In the genomic region with DNA sequence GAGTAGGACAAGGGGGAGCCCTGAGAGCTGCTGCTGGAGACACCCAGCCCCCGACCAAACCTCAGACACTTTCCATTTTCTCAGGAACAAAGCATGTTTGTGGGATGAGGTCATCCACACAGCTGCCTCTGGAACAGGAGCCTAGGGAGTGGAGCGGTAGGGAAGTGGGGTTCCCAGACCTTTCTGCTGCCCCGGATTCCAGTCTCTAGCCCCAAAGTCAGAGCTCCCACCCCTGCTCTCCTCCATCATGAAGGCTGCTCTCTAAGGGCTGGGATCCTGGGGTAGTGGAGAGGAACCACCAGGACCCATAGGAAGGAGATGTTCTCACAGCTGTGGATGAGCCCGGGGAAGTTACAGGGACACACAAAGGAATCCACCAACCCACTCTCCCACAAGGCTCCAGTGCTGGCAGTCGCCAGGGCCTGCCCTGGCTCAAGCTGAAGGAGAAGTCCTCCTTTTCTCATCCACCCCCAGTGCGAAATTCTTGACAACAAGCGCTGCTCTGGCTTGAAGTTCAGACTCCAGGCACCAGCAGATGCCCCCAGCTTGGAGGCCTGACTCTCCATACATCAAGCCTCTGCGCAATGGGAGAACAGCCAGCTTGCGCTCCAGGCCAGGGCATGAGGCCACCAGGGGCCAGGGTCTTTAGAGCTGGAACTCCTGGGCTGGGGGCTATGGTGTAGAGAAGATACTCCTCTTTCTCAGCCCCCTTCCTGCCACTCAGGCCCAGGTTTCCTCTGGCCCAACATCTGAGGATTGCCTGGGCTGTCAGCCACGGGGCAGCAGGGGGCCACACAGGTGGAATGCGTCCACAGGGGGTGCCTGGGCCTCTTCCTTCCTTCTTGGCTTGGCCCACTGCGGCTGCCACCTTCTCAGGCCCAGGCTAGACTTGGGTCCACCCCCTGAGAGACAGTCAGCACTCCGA, we compare ENCODE assay signal across 1 cellular context.
TF ChIP-seq lines count a peak whose summit lies in the region.

No MANE protein-coding gene starts in this region.

TF ChIP-seq in K562, 482 proteins besides CTCF, POLR2A, EP300 and RAD21 (continues in another document):
- TF ChIP-seq PHF20 (IDR thresholded peaks at IDR 0.05; ENCODE audit: partially characterized antibody) (no peak), SPI1 (IDR thresholded peaks at IDR 0.05; ENCODE audit: borderline replicate concordance, low read depth, low read length) (peak; percentile 42; the same call in 1 of the 2 replicates), JUN (IDR thresholded peaks at IDR 0.05; ENCODE audit: borderline replicate concordance, low read depth, low read length) (peak; percentile 93), JUN (CRISPR knock-in tag; IDR thresholded peaks at IDR 0.05; ENCODE audit: borderline replicate concordance) (no peak), SMAD4 (CRISPR knock-in tag; conservative IDR thresholded peaks at IDR 0.05) (peak; percentile 26), RBBP5 (IDR thresholded peaks at IDR 0.05; ENCODE audit: borderline replicate concordance, insufficient read depth, low read length, poor library complexity, severe bottlenecking) (peak; percentile 26), ZNF197 (CRISPR knock-in tag; IDR thresholded peaks at IDR 0.05; ENCODE audit: low read depth) (0 out of 2 replicates have a peak, but pooled peaks have one; percentile 1), STAG1 (CRISPR knock-in tag; IDR thresholded peaks at IDR 0.05; ENCODE audit: borderline replicate concordance) (0 out of 2 replicates have a peak, but pooled peaks have one; percentile 9), POLR2G (IDR thresholded peaks at IDR 0.05; ENCODE audit: low read depth, low read length) (peak; percentile 70), ZBTB8A (IDR thresholded peaks at IDR 0.05; ENCODE audit: partially characterized antibody) (no peak), MAFK (IDR thresholded peaks at IDR 0.05; ENCODE audit: low read length) (peak; percentile 1; the same call in 1 of the 2 replicates), DPF2 (IDR thresholded peaks at IDR 0.05) (no peak), PURB (CRISPR knock-in tag; IDR thresholded peaks at IDR 0.05; ENCODE audit: low read depth) (peak; percentile 31; the same call in 1 of the 2 replicates), ZNF583 (CRISPR knock-in tag; IDR thresholded peaks at IDR 0.05) (peak; percentile 7; the same call in 1 of the 2 replicates), SMARCE1 (IDR thresholded peaks at IDR 0.05) (0 out of 2 replicates have a peak, but pooled peaks have one; percentile 40), ATF7 (IDR thresholded peaks at IDR 0.05) (peak; percentile 93), NFRKB (IDR thresholded peaks at IDR 0.05; ENCODE audit: low read depth) (0 out of 2 replicates have a peak, but pooled peaks have one; percentile 23), MYC (IDR thresholded peaks at IDR 0.05; ENCODE audit: low read depth, low read length) (no peak), MYC (CRISPR knock-in tag; IDR thresholded peaks at IDR 0.05; ENCODE audit: borderline replicate concordance, low read depth) (no peak), RCOR1 (IDR thresholded peaks at IDR 0.05; ENCODE audit: borderline replicate concordance in 1 of 2, low read depth in 2 of 2, low read length in 2 of 2) (no peak), RBFOX2 (IDR thresholded peaks at IDR 0.05; ENCODE audit: low read depth, low read length) (peak; percentile 77), SMARCA4 (IDR thresholded peaks at IDR 0.05) (0 out of 2 replicates have a peak, but pooled peaks have one; percentile 22), TCF7 (IDR thresholded peaks at IDR 0.05; ENCODE audit: borderline replicate concordance) (peak; percentile 62; the same call in 1 of the 2 replicates), ZNF589 (CRISPR knock-in tag; IDR thresholded peaks at IDR 0.05; ENCODE audit: low read depth) (0 out of 2 replicates have a peak, but pooled peaks have one; percentile 4), TARDBP (IDR thresholded peaks at IDR 0.05) (no peak), NCOR1 (IDR thresholded peaks at IDR 0.05) (no peak), ZNF133 (CRISPR knock-in tag; IDR thresholded peaks at IDR 0.05) (0 out of 2 replicates have a peak, but pooled peaks have one; percentile 0), ZBTB7A (IDR thresholded peaks at IDR 0.05; ENCODE audit: borderline replicate concordance, control insufficient read depth, low read depth, low read length) (peak; percentile 55), FIP1L1 (IDR thresholded peaks at IDR 0.05; ENCODE audit: low read depth, low read length, poor library complexity, severe bottlenecking) (no peak), KDM5B (IDR thresholded peaks at IDR 0.05; ENCODE audit: insufficient replicate concordance, low read depth, low read length) (peak; percentile 21), CXXC5 (CRISPR knock-in tag; IDR thresholded peaks at IDR 0.05) (peak; percentile 6; the same call in 1 of the 2 replicates), GABPB1 (CRISPR knock-in tag; IDR thresholded peaks at IDR 0.05) (peak; percentile 56; the same call in 1 of the 2 replicates), LEF1 (IDR thresholded peaks at IDR 0.05) (peak; percentile 54; the same call in 1 of the 2 replicates)
- TF ChIP-seq, protein P1, sequence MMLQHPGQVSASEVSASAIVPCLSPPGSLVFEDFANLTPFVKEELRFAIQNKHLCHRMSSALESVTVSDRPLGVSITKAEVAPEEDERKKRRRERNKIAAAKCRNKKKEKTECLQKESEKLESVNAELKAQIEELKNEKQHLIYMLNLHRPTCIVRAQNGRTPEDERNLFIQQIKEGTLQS (IDR thresholded peaks at IDR 0.05) = peak; percentile 96
- TF ChIP-seq, protein P1 (CRISPR knock-in tag; conservative IDR thresholded peaks at IDR 0.05) = no peak
- TF ChIP-seq, protein P2, sequence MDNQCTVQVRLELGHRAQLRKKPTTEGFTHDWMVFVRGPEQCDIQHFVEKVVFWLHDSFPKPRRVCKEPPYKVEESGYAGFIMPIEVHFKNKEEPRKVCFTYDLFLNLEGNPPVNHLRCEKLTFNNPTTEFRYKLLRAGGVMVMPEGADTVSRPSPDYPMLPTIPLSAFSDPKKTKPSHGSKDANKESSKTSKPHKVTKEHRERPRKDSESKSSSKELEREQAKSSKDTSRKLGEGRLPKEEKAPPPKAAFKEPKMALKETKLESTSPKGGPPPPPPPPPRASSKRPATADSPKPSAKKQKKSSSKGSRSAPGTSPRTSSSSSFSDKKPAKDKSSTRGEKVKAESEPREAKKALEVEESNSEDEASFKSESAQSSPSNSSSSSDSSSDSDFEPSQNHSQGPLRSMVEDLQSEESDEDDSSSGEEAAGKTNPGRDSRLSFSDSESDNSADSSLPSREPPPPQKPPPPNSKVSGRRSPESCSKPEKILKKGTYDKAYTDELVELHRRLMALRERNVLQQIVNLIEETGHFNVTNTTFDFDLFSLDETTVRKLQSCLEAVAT (IDR thresholded peaks at IDR 0.05) = peak in 1 of 2 experiments; percentile 13; a peak in 1 of 4 replicates
- TF ChIP-seq, protein P3, sequence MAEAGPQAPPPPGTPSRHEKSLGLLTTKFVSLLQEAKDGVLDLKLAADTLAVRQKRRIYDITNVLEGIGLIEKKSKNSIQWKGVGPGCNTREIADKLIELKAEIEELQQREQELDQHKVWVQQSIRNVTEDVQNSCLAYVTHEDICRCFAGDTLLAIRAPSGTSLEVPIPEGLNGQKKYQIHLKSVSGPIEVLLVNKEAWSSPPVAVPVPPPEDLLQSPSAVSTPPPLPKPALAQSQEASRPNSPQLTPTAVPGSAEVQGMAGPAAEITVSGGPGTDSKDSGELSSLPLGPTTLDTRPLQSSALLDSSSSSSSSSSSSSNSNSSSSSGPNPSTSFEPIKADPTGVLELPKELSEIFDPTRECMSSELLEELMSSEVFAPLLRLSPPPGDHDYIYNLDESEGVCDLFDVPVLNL (CRISPR knock-in tag; IDR thresholded peaks at IDR 0.05; ENCODE audit: low read depth) = 0 out of 2 replicates have a peak, but pooled peaks have one; percentile 43
- TF ChIP-seq, protein P4, sequence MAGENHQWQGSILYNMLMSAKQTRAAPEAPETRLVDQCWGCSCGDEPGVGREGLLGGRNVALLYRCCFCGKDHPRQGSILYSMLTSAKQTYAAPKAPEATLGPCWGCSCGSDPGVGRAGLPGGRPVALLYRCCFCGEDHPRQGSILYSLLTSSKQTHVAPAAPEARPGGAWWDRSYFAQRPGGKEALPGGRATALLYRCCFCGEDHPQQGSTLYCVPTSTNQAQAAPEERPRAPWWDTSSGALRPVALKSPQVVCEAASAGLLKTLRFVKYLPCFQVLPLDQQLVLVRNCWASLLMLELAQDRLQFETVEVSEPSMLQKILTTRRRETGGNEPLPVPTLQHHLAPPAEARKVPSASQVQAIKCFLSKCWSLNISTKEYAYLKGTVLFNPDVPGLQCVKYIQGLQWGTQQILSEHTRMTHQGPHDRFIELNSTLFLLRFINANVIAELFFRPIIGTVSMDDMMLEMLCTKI (IDR thresholded peaks at IDR 0.05; ENCODE audit: partially characterized antibody) = no peak
- TF ChIP-seq, protein P5, sequence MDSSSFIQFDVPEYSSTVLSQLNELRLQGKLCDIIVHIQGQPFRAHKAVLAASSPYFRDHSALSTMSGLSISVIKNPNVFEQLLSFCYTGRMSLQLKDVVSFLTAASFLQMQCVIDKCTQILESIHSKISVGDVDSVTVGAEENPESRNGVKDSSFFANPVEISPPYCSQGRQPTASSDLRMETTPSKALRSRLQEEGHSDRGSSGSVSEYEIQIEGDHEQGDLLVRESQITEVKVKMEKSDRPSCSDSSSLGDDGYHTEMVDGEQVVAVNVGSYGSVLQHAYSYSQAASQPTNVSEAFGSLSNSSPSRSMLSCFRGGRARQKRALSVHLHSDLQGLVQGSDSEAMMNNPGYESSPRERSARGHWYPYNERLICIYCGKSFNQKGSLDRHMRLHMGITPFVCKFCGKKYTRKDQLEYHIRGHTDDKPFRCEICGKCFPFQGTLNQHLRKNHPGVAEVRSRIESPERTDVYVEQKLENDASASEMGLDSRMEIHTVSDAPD (CRISPR knock-in tag; IDR thresholded peaks at IDR 0.05) = no peak
- TF ChIP-seq, protein P6, sequence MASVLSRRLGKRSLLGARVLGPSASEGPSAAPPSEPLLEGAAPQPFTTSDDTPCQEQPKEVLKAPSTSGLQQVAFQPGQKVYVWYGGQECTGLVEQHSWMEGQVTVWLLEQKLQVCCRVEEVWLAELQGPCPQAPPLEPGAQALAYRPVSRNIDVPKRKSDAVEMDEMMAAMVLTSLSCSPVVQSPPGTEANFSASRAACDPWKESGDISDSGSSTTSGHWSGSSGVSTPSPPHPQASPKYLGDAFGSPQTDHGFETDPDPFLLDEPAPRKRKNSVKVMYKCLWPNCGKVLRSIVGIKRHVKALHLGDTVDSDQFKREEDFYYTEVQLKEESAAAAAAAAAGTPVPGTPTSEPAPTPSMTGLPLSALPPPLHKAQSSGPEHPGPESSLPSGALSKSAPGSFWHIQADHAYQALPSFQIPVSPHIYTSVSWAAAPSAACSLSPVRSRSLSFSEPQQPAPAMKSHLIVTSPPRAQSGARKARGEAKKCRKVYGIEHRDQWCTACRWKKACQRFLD (CRISPR knock-in tag; IDR thresholded peaks at IDR 0.05) = peak; percentile 88
- TF ChIP-seq, protein P7, sequence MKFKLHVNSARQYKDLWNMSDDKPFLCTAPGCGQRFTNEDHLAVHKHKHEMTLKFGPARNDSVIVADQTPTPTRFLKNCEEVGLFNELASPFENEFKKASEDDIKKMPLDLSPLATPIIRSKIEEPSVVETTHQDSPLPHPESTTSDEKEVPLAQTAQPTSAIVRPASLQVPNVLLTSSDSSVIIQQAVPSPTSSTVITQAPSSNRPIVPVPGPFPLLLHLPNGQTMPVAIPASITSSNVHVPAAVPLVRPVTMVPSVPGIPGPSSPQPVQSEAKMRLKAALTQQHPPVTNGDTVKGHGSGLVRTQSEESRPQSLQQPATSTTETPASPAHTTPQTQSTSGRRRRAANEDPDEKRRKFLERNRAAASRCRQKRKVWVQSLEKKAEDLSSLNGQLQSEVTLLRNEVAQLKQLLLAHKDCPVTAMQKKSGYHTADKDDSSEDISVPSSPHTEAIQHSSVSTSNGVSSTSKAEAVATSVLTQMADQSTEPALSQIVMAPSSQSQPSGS (CRISPR knock-in tag; IDR thresholded peaks at IDR 0.05) = 0 out of 2 replicates have a peak, but pooled peaks have one; percentile 19
- TF ChIP-seq, protein P8, sequence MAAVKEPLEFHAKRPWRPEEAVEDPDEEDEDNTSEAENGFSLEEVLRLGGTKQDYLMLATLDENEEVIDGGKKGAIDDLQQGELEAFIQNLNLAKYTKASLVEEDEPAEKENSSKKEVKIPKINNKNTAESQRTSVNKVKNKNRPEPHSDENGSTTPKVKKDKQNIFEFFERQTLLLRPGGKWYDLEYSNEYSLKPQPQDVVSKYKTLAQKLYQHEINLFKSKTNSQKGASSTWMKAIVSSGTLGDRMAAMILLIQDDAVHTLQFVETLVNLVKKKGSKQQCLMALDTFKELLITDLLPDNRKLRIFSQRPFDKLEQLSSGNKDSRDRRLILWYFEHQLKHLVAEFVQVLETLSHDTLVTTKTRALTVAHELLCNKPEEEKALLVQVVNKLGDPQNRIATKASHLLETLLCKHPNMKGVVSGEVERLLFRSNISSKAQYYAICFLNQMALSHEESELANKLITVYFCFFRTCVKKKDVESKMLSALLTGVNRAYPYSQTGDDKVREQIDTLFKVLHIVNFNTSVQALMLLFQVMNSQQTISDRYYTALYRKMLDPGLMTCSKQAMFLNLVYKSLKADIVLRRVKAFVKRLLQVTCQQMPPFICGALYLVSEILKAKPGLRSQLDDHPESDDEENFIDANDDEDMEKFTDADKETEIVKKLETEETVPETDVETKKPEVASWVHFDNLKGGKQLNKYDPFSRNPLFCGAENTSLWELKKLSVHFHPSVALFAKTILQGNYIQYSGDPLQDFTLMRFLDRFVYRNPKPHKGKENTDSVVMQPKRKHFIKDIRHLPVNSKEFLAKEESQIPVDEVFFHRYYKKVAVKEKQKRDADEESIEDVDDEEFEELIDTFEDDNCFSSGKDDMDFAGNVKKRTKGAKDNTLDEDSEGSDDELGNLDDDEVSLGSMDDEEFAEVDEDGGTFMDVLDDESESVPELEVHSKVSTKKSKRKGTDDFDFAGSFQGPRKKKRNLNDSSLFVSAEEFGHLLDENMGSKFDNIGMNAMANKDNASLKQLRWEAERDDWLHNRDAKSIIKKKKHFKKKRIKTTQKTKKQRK (IDR thresholded peaks at IDR 0.05; ENCODE audit: borderline replicate concordance, low read depth, low read length) = no peak
- TF ChIP-seq, protein P9, sequence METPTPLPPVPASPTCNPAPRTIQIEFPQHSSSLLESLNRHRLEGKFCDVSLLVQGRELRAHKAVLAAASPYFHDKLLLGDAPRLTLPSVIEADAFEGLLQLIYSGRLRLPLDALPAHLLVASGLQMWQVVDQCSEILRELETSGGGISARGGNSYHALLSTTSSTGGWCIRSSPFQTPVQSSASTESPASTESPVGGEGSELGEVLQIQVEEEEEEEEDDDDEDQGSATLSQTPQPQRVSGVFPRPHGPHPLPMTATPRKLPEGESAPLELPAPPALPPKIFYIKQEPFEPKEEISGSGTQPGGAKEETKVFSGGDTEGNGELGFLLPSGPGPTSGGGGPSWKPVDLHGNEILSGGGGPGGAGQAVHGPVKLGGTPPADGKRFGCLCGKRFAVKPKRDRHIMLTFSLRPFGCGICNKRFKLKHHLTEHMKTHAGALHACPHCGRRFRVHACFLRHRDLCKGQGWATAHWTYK (CRISPR knock-in tag; IDR thresholded peaks at IDR 0.05) = 0 out of 2 replicates have a peak, but pooled peaks have one; percentile 7
- TF ChIP-seq, protein P10, sequence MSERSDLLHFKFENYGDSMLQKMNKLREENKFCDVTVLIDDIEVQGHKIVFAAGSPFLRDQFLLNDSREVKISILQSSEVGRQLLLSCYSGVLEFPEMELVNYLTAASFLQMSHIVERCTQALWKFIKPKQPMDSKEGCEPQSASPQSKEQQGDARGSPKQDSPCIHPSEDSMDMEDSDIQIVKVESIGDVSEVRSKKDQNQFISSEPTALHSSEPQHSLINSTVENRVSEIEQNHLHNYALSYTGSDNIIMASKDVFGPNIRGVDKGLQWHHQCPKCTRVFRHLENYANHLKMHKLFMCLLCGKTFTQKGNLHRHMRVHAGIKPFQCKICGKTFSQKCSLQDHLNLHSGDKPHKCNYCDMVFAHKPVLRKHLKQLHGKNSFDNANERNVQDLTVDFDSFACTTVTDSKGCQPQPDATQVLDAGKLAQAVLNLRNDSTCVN (CRISPR knock-in tag; IDR thresholded peaks at IDR 0.05) = no peak
